Comparison of ENCODE assay signal across 1 cellular context in the genomic region with DNA sequence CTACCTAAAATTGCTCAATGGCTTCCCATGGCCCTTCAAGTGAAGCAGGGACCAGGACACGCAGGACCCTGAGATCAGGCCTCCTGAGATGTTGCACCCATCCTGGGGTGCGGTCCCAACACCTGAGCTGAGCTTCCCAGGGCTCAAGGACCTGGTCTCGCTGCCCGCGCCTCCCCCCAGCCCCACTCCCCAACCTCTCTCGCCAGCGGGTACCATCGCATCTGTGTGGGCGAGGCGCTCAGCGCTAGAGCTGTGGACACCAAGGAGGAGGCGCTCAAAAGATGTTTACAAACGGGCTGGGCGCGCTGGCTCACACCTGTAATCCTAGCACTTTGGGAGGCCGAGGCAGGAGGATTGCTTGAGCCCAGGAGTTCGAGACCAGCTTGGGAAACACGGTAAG.
TF ChIP-seq lines count a peak whose summit lies in the region.

No MANE protein-coding gene starts in this region.

TF ChIP-seq in K562, 482 proteins besides CTCF, POLR2A, EP300 and RAD21:
- TF ChIP-seq PML (IDR thresholded peaks at IDR 0.05; ENCODE audit: low read length) = no peak
- TF ChIP-seq HNRNPLL (IDR thresholded peaks at IDR 0.05; ENCODE audit: low read depth, low read length, poor library complexity, severe bottlenecking) = peak; percentile 1
- no peak for TF ChIP-seq ILK (tag; IDR thresholded peaks at IDR 0.05; ENCODE audit: borderline replicate concordance, low read depth)
